ENCODE assay signal across 20 cellular contexts in the genomic region with DNA sequence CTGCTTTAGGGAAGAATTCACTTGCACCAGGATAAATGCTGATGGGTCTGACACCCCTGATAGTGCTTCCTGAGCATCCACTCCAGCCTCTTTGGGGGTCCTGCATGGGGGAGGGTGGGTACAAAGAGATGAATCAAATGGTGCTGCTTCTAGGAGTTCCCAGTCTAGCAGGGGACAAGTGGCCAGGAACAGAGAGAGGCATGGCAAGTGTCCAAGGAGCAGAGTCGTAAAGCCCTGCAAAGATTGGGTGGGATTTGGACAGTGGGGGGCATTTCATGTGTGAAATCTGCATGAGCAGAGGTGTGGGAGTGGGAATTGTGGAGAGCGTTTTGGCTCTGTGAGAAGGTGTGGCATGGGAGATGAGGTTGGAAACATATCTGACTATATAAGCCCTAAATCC.
A peak's percentile ranks its signal among the peaks of the same experiment; 100 is the strongest.
DNase-seq lines count a peak whose midpoint lies in the region; FAIRE-seq and TF ChIP-seq lines count a peak whose summit lies in the region.
"Had no signal": no experiment of that assay in that cellular context is flagged by ENCODE, and none has a peak within 500 bp of the region (broad histone marks: within the 10 kb centered on the region; RNA-seq: fewer than 3 reads in every experiment).

No MANE protein-coding gene starts in this region.

- no peaks in the 10 kb centered on the region for H3K9me3 ChIP-seq in vagina
- H3K9me3 ChIP-seq: BE2C, Caco-2 had no signal

- H3K23ac ChIP-seq in mesendoderm (ENCODE audit: low read length), result no peak overlapping the region

- no peak overlapping the region for H3K9ac ChIP-seq in mesendoderm (ENCODE audit: low read length)

- H3K27ac ChIP-seq in mesendoderm (ENCODE audit: low read depth, low read length) (peak overlapping the region; percentile 47), vagina (no peak overlapping the region)
- H3K27ac ChIP-seq: HL-60 had no signal

- no peak overlapping the region for H3K4me2 ChIP-seq in mesendoderm (ENCODE audit: low read length)
- H3K4me2 ChIP-seq: GM23338 had no signal

- H3K18ac ChIP-seq in mesendoderm (ENCODE audit: low read length), result no peak overlapping the region

- peaks cover 2 to 6% (median 3%) of the 10 kb centered on the region in 3 donors for H3K27me3 Mint-ChIP-seq in CD14-positive monocyte (ENCODE audit: low read depth in 3 of 3)
- H3K27me3 Mint-ChIP-seq: CD4-positive, alpha-beta T cell had no signal

- H2BK120ac ChIP-seq in mesendoderm (ENCODE audit: low read depth, low read length), result no peak overlapping the region

- H3K79me1 ChIP-seq in mesendoderm (ENCODE audit: low read length), result no peaks in the 10 kb centered on the region

- no peak overlapping the region for H3K27ac Mint-ChIP-seq in CD14-positive monocyte
- H3K27ac Mint-ChIP-seq: CD4-positive, alpha-beta T cell; GM23338; HFFc6 had no signal

- in situ Hi-C loops in GM13977 (cut with MboI; ENCODE audit: low pct_unique_long_range_greater_than_20kb, low sequenced_read_pairs, unreplicated experiment), result no loop called here

- H4K8ac ChIP-seq in mesendoderm (ENCODE audit: low read depth, low read length), result no peak overlapping the region

- FAIRE-seq in D721Med (lab: Jason Lieb, UNC), result peak; percentile 41
- FAIRE-seq: A204.1, GM12892 had no signal

- H3K4me3 ChIP-seq in mesendoderm (ENCODE audit: low read length) (no peak overlapping the region), vagina (no peak overlapping the region)
- H3K4me3 ChIP-seq: GM23338 had no signal

- H3K4me3 Mint-ChIP-seq in CD14-positive monocyte, result no peak overlapping the region
- H3K4me3 Mint-ChIP-seq: CD4-positive, alpha-beta T cell; GM23338; HFFc6 had no signal

- DNase-seq in D721Med (ENCODE audit: insufficient read length, low spot score), result no peak
- peak; percentile 1 for DNase-seq in GM13977 (ENCODE audit: low spot score)
- peak; percentile 78 for DNase-seq in mesendoderm
- peak; percentile 54 to 77 for DNase-seq in vagina (ENCODE audit: extremely low spot score in 2 of 2)
- no peak for DNase-seq in stimulated activated naive CD4-positive, alpha-beta T cell (lab: John Stamatoyannopoulos, UW)
- DNase-seq in CD14-positive monocyte (ENCODE audit: low spot score), result no peak
- DNase-seq: ACHN; BE2C; C1 segment of cervical spinal cord; Caco-2; CD4-positive, alpha-beta T cell; DMS153; DMS79; GDM1; H7; HFFc6 had no signal

- H3K36me3 ChIP-seq in mesendoderm (ENCODE audit: control insufficient read depth, insufficient read depth, low read length), result no peaks in the 10 kb centered on the region
- H3K36me3 ChIP-seq in vagina, result no peaks in the 10 kb centered on the region
- H3K36me3 ChIP-seq: BE2C had no signal

- H3K4me1 ChIP-seq in mesendoderm (ENCODE audit: control insufficient read depth, low read depth, low read length) (peaks cover 9% of the 10 kb centered on the region), vagina (no peaks in the 10 kb centered on the region)
- H3K4me1 ChIP-seq: BE2C had no signal

- peaks cover 0 to 6% (median 0%) of the 10 kb centered on the region in 7 donors for H3K9me3 Mint-ChIP-seq in CD14-positive monocyte
- H3K9me3 Mint-ChIP-seq: CD4-positive, alpha-beta T cell; GM23338; HFFc6 had no signal

- TF ChIP-seq CTCF in D721Med (IDR thresholded peaks at IDR 0.05; ENCODE audit: insufficient read depth, missing control alignments) (no peak), GM13977 (IDR thresholded peaks at IDR 0.05; ENCODE audit: extremely low read depth, insufficient read depth, missing control alignments) (no peak), vagina (IDR thresholded peaks at IDR 0.05) (no peak), CD14-positive monocyte (IDR thresholded peaks at IDR 0.05) (no peak)

- H4K5ac ChIP-seq in mesendoderm (ENCODE audit: low read length), result no peak overlapping the region

- intact Hi-C loops in vagina (cut with DNase I), result no loop called here
- intact Hi-C loops in CD14-positive monocyte (cut with micrococcal nuclease), result no loop called here

- H2AK5ac ChIP-seq in mesendoderm (ENCODE audit: low read length), result no peak overlapping the region

- no peak overlapping the region for H3K56ac ChIP-seq in mesendoderm (ENCODE audit: low read length)

- TF ChIP-seq POLR2A in vagina (IDR thresholded peaks at IDR 0.05), result no peak

- no peaks in the 10 kb centered on the region for H3K4me1 Mint-ChIP-seq in CD14-positive monocyte

- no peaks in the 10 kb centered on the region for H3K36me3 Mint-ChIP-seq in CD14-positive monocyte

- WGBS in mesendoderm (ENCODE audit: extremely low coverage, insufficient coverage, low lambda C conversion rate), result no CpG with 5 or more reads among the region's 2 CpGs

- H3K27me3 ChIP-seq in mesendoderm (ENCODE audit: insufficient read depth, low read length, poor library complexity), result no peaks in the 10 kb centered on the region
- no peaks in the 10 kb centered on the region for H3K27me3 ChIP-seq in vagina
- H3K27me3 ChIP-seq: BE2C had no signal

- no peak overlapping the region for H2BK15ac ChIP-seq in mesendoderm (replicated peaks; ENCODE audit: low read depth)

- H2BK5ac ChIP-seq in mesendoderm (ENCODE audit: low read length), result no peak overlapping the region

- no peaks in the 10 kb centered on the region for H3K79me2 ChIP-seq in mesendoderm (ENCODE audit: control insufficient read depth, insufficient read depth, low read length)

- no peak overlapping the region for H3K4ac ChIP-seq in mesendoderm (ENCODE audit: low read depth, low read length)

Comparison
In these comparisons a context has a peak if more than half of its experiments do, and no peak if none do; other contexts are left out.
1. DNase-seq: peak in GM13977 (single experiment), mesendoderm (single experiment) and vagina (2 of 2); none in D721Med (single experiment), stimulated activated naive CD4-positive, alpha-beta T cell (0 of 6) and CD14-positive monocyte (single experiment).